In the genomic region with DNA sequence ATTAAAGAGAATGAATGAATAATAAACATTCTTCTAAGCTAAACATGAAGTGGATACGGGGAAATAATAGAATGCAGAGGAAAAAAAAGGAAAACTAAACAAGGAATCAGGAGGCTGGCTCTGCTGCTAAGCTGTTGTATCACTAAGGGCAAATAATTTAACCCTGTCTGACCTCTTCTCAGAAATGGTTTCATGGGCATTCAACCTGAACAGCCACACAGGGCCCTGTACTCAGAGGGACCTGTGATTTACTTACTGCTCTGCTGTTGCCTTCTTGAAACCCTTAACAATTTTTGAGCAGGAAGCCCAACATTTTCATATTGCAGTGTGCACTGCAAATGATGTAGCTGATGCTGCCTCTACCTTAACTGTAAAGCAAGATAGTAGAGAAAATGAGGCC, we compare ENCODE assay signal across 31 cellular contexts.
"Had no signal": no experiment of that assay in that cellular context is flagged by ENCODE, and none has a peak within 500 bp of the region (broad histone marks: within the 10 kb centered on the region; RNA-seq: fewer than 3 reads in every experiment).

No MANE protein-coding gene starts in this region.

- H3K4me1 Mint-ChIP-seq: activated CD4-positive, alpha-beta T cell treated with anti-CD3 and anti-CD28 coated beads for 36 hours; activated CD4-positive, alpha-beta T cell treated with anti-CD3 and anti-CD28 coated beads, Interleukin-2, amount 10 ng/mL, durations not matched to agents 24 days and 14 days; activated CD8-positive, alpha-beta memory T cell treated with anti-CD3 and anti-CD28 coated beads, Interleukin-2, amount 10 ng/mL, durations not matched to agents 7 days and 5 days; activated naive CD4-positive, alpha-beta T cell treated with anti-CD3 and anti-CD28 coated beads, Interleukin-2, amount 50 U/mL, for 24 hours; activated naive CD8-positive, alpha-beta T cell treated with anti-CD3 and anti-CD28 coated beads for 36 hours; activated naive CD8-positive, alpha-beta T cell treated with anti-CD3 and anti-CD28 coated beads, Interleukin-2, amount 50 U/mL, for 24 hours; T-helper 17 cell had no signal

- H3K27me3 Mint-ChIP-seq: activated naive CD4-positive, alpha-beta T cell treated with anti-CD3 and anti-CD28 coated beads, Interleukin-2, amount 50 U/mL, for 24 hours had no signal

- H3K4me3 Mint-ChIP-seq: activated CD4-positive, alpha-beta memory T cell treated with anti-CD3 and anti-CD28 coated beads for 36 hours; activated CD4-positive, alpha-beta T cell treated with anti-CD3 and anti-CD28 coated beads for 36 hours; activated CD4-positive, alpha-beta T cell treated with anti-CD3 and anti-CD28 coated beads, Interleukin-2, amount 10 ng/mL, durations not matched to agents 24 days and 14 days; activated CD8-positive, alpha-beta memory T cell treated with anti-CD3 and anti-CD28 coated beads, Interleukin-2, amount 10 ng/mL, durations not matched to agents 7 days and 5 days; activated CD8-positive, alpha-beta T cell treated with anti-CD3 and anti-CD28 coated beads, Interleukin-2, amount 10 ng/mL, durations not matched to agents 7 days and 5 days; activated naive CD4-positive, alpha-beta T cell treated with anti-CD3 and anti-CD28 coated beads for 36 hours; activated naive CD4-positive, alpha-beta T cell treated with anti-CD3 and anti-CD28 coated beads, Interleukin-2, amount 50 U/mL, for 24 hours; activated naive CD8-positive, alpha-beta T cell treated with anti-CD3 and anti-CD28 coated beads for 36 hours; activated naive CD8-positive, alpha-beta T cell treated with anti-CD3 and anti-CD28 coated beads, Interleukin-2, amount 50 U/mL, for 24 hours; activated T-helper 1 cell treated with anti-CD3 and anti-CD28 coated beads, Interleukin-12 subunit alpha, Interleukin-12 subunit beta, Interleukin-2, Interleukin-4 antibody, amounts not matched to agents 30 ng/mL and 10 ng/mL and 1 ng/mL, durations not matched to agents 14 hours and 24 hours and 36 hours; T-helper 17 cell had no signal

- H3K27ac Mint-ChIP-seq: activated CD4-positive, alpha-beta memory T cell treated with anti-CD3 and anti-CD28 coated beads for 36 hours; activated CD4-positive, alpha-beta T cell treated with anti-CD3 and anti-CD28 coated beads for 36 hours; activated CD4-positive, alpha-beta T cell treated with anti-CD3 and anti-CD28 coated beads, Interleukin-2, amount 10 ng/mL, durations not matched to agents 24 days and 14 days; activated CD8-positive, alpha-beta memory T cell treated with anti-CD3 and anti-CD28 coated beads, Interleukin-2, amount 10 ng/mL, durations not matched to agents 7 days and 5 days; activated CD8-positive, alpha-beta T cell treated with anti-CD3 and anti-CD28 coated beads, Interleukin-2, amount 10 ng/mL, durations not matched to agents 7 days and 5 days; activated naive CD4-positive, alpha-beta T cell treated with anti-CD3 and anti-CD28 coated beads for 36 hours; activated naive CD4-positive, alpha-beta T cell treated with anti-CD3 and anti-CD28 coated beads, Interleukin-2, amount 50 U/mL, for 24 hours; activated naive CD8-positive, alpha-beta T cell treated with anti-CD3 and anti-CD28 coated beads for 36 hours; activated naive CD8-positive, alpha-beta T cell treated with anti-CD3 and anti-CD28 coated beads, Interleukin-2, amount 50 U/mL, for 24 hours; activated T-helper 1 cell treated with anti-CD3 and anti-CD28 coated beads, Interleukin-12 subunit alpha, Interleukin-12 subunit beta, Interleukin-2, Interleukin-4 antibody, amounts not matched to agents 30 ng/mL and 10 ng/mL and 1 ng/mL, durations not matched to agents 14 hours and 24 hours and 36 hours; activated T-helper 2 cell treated with anti-CD3 and anti-CD28 coated beads, Interferon-gamma antibody, Interleukin-2, Interleukin-4, amounts not matched to agents 10 μg/mL and 5 μg/mL and 100 μg/mL, durations not matched to agents 14 hours and 24 hours and 36 hours; T-helper 17 cell had no signal

- H3K36me3 Mint-ChIP-seq: activated CD4-positive, alpha-beta memory T cell treated with anti-CD3 and anti-CD28 coated beads for 36 hours; activated CD8-positive, alpha-beta memory T cell treated with anti-CD3 and anti-CD28 coated beads, Interleukin-2, amount 10 ng/mL, durations not matched to agents 7 days and 5 days; activated naive CD4-positive, alpha-beta T cell treated with anti-CD3 and anti-CD28 coated beads, Interleukin-2, amount 50 U/mL, for 24 hours; activated naive CD8-positive, alpha-beta T cell treated with anti-CD3 and anti-CD28 coated beads for 36 hours had no signal

- FAIRE-seq: colon, frontal cortex had no signal

- DNase-seq: activated CD4-positive, alpha-beta memory T cell treated with anti-CD3 and anti-CD28 coated beads for 36 hours; activated CD4-positive, alpha-beta T cell treated with anti-CD3 and anti-CD28 coated beads for 36 hours; activated CD4-positive, alpha-beta T cell treated with anti-CD3 and anti-CD28 coated beads, Interleukin-2, amount 10 ng/mL, durations not matched to agents 24 days and 14 days; activated CD4-positive, CD25-positive, alpha-beta regulatory T cell; activated CD4-positive, CD25-positive, alpha-beta regulatory T cell treated with anti-CD3 and anti-CD28 coated beads, Interleukin-2, amount 50 U/mL, for 72 hours; activated CD8-positive, alpha-beta memory T cell treated with anti-CD3 and anti-CD28 coated beads, Interleukin-2, amount 10 ng/mL, durations not matched to agents 7 days and 5 days; activated CD8-positive, alpha-beta memory T cell treated with anti-CD3 and anti-CD28 coated beads, Interleukin-2, amount 50 U/mL, for 4 hours; activated CD8-positive, alpha-beta T cell treated with anti-CD3 and anti-CD28 coated beads, Interleukin-2, amount 10 ng/mL, durations not matched to agents 7 days and 5 days; activated effector memory CD4-positive, alpha-beta T cell treated with anti-CD3 and anti-CD28 coated beads, Interleukin-2, amount 50 U/mL, for 16 hours; activated naive CD4-positive, alpha-beta T cell treated with anti-CD3 and anti-CD28 coated beads for 36 hours; activated naive CD8-positive, alpha-beta T cell treated with anti-CD3 and anti-CD28 coated beads for 36 hours; activated naive CD8-positive, alpha-beta T cell treated with anti-CD3 and anti-CD28 coated beads, Interleukin-2, amount 50 U/mL, for 24 hours; activated T-cell treated with anti-CD3 and anti-CD28 coated beads, Interleukin-2, amount 50 U/mL, for 1 hour; activated T-cell treated with anti-CD3 and anti-CD28 coated beads, Interleukin-2, amount 50 U/mL, for 48 hours; adrenal gland; amygdala; aorta; body of pancreas; caudate nucleus; cortex of kidney; dermis blood vessel endothelial cell; effector CD8-positive, alpha-beta T cell; foreskin fibroblast; head of caudate nucleus; T-helper 1 cell; T-helper 17 cell had no signal

- H3K4me3 ChIP-seq: adrenal gland, body of pancreas had no signal

- H3K9me3 Mint-ChIP-seq: activated CD4-positive, alpha-beta memory T cell treated with anti-CD3 and anti-CD28 coated beads for 36 hours; activated CD4-positive, alpha-beta T cell treated with anti-CD3 and anti-CD28 coated beads, Interleukin-2, amount 10 ng/mL, durations not matched to agents 24 days and 14 days; activated naive CD4-positive, alpha-beta T cell treated with anti-CD3 and anti-CD28 coated beads for 36 hours; activated naive CD4-positive, alpha-beta T cell treated with anti-CD3 and anti-CD28 coated beads, Interleukin-2, amount 50 U/mL, for 24 hours; activated naive CD8-positive, alpha-beta T cell treated with anti-CD3 and anti-CD28 coated beads for 36 hours; activated naive CD8-positive, alpha-beta T cell treated with anti-CD3 and anti-CD28 coated beads, Interleukin-2, amount 50 U/mL, for 24 hours; activated T-helper 1 cell treated with anti-CD3 and anti-CD28 coated beads, Interleukin-12 subunit alpha, Interleukin-12 subunit beta, Interleukin-2, Interleukin-4 antibody, amounts not matched to agents 30 ng/mL and 10 ng/mL and 1 ng/mL, durations not matched to agents 14 hours and 24 hours and 36 hours; activated T-helper 2 cell treated with anti-CD3 and anti-CD28 coated beads, Interferon-gamma antibody, Interleukin-2, Interleukin-4, amounts not matched to agents 10 μg/mL and 5 μg/mL and 100 μg/mL, durations not matched to agents 14 hours and 24 hours and 36 hours had no signal
